ENCODE assay signal across 14 cellular contexts in genomic region chr21:46151261-46151988, GRCh38. TPM values are rescaled to one million over a fixed set of nuclear protein-coding genes. Genes with fewer than 3 reads are reported as not detected.
DNase-seq lines count a peak whose midpoint lies in the region; ATAC-seq and TF ChIP-seq lines count a peak whose summit lies in the region.
"Had no signal": no experiment of that assay in that cellular context is flagged by ENCODE, and none has a peak within 500 bp of the region (broad histone marks: within the 10 kb centered on the region; RNA-seq: fewer than 3 reads in every experiment).

No MANE protein-coding gene starts in this region.

- peaks cover 0 to 17% of the 10 kb centered on the region in 2 donors for H3K27me3 ChIP-seq in tibial artery

- H3K9me3 ChIP-seq in tibial artery = no peaks in the 10 kb centered on the region
- H3K9me3 ChIP-seq: gastrocnemius medialis, SK-N-SH had no signal

- peak; percentile 12 for DNase-seq in activated naive CD4-positive, alpha-beta T cell treated with anti-CD3 and anti-CD28 coated beads, Interleukin-2, amount 10 ng/mL, durations not matched to agents 7 days and 5 days
- DNase-seq in activated naive CD4-positive, alpha-beta T cell treated with anti-CD3 and anti-CD28 coated beads, Interleukin-2, amount 50 U/mL, for 72 hours (ENCODE audit: low spot score in 2 of 2) = no peak
- DNase-seq in activated T-cell treated with anti-CD3 and anti-CD28 coated beads, Interleukin-2, amount 50 U/mL, for 4 hours = peak; percentile 4
- DNase-seq in mesenteric fat pad (ENCODE audit: low spot score) (peak; percentile 87), tibial artery (peak; percentile 17 to 59), GDM1 (lab: John Stamatoyannopoulos, UW) (no peak)
- DNase-seq in stimulated activated CD4-positive, alpha-beta T cell treated with anti-CD3 and anti-CD28 coated beads, Interleukin-4, amount 100 ng/mL, for 1 hour = no peak
- no peak for DNase-seq in activated CD8-positive, alpha-beta T cell treated with anti-CD3 and anti-CD28 coated beads for 36 hours
- DNase-seq: COR-L47, GF-D8, NCI-H446, SK-N-SH had no signal

- no peak overlapping the region for H3K4me3 ChIP-seq in tibial artery
- H3K4me3 ChIP-seq: gastrocnemius medialis had no signal

- H3K9me3 Mint-ChIP-seq in activated naive CD4-positive, alpha-beta T cell treated with anti-CD3 and anti-CD28 coated beads, Interleukin-2, amount 10 ng/mL, durations not matched to agents 7 days and 5 days = no peaks in the 10 kb centered on the region
- H3K9me3 Mint-ChIP-seq in activated naive CD4-positive, alpha-beta T cell treated with anti-CD3 and anti-CD28 coated beads, Interleukin-2, amount 50 U/mL, for 72 hours = no peaks in the 10 kb centered on the region
- H3K9me3 Mint-ChIP-seq in activated T-cell treated with anti-CD3 and anti-CD28 coated beads, Interleukin-2, amount 50 U/mL, for 4 hours = no peaks in the 10 kb centered on the region
- no peaks in the 10 kb centered on the region for H3K9me3 Mint-ChIP-seq in activated CD8-positive, alpha-beta T cell treated with anti-CD3 and anti-CD28 coated beads for 36 hours
- H3K9me3 Mint-ChIP-seq: mesothelial cell of epicardium had no signal

- TF ChIP-seq CTCF in tibial artery (IDR thresholded peaks at IDR 0.05) = no peak
- TF ChIP-seq CTCF in activated CD8-positive, alpha-beta T cell treated with anti-CD3 and anti-CD28 coated beads for 36 hours (IDR thresholded peaks at IDR 0.05) = no peak

- POLR2A ChIA-PET in activated CD8-positive, alpha-beta T cell treated with anti-CD3 and anti-CD28 coated beads for 36 hours (lab: Charles Lee) = interaction anchor here (0.5 kb wide), 1 partner anchor 484 kb away, joined by 3 read pairs; no protein-coding TSS in a partner anchor

- no peaks in the 10 kb centered on the region for H3K36me3 Mint-ChIP-seq in activated naive CD4-positive, alpha-beta T cell treated with anti-CD3 and anti-CD28 coated beads, Interleukin-2, amount 10 ng/mL, durations not matched to agents 7 days and 5 days
- H3K36me3 Mint-ChIP-seq in activated naive CD4-positive, alpha-beta T cell treated with anti-CD3 and anti-CD28 coated beads, Interleukin-2, amount 50 U/mL, for 72 hours = no peaks in the 10 kb centered on the region
- no peaks in the 10 kb centered on the region for H3K36me3 Mint-ChIP-seq in activated T-cell treated with anti-CD3 and anti-CD28 coated beads, Interleukin-2, amount 50 U/mL, for 4 hours (ENCODE audit: insufficient read depth)
- no peaks in the 10 kb centered on the region for H3K36me3 Mint-ChIP-seq in activated CD8-positive, alpha-beta T cell treated with anti-CD3 and anti-CD28 coated beads for 36 hours (ENCODE audit: low read depth)
- H3K36me3 Mint-ChIP-seq: mesothelial cell of epicardium had no signal

- CTCF ChIA-PET in activated naive CD4-positive, alpha-beta T cell treated with anti-CD3 and anti-CD28 coated beads, Interleukin-2, amount 10 ng/mL, durations not matched to agents 7 days and 5 days (lab: Charles Lee) = no interaction called here
- CTCF ChIA-PET in activated CD8-positive, alpha-beta T cell treated with anti-CD3 and anti-CD28 coated beads for 36 hours (lab: Charles Lee) = no interaction called here

- no peak overlapping the region for H3K4me3 Mint-ChIP-seq in activated naive CD4-positive, alpha-beta T cell treated with anti-CD3 and anti-CD28 coated beads, Interleukin-2, amount 10 ng/mL, durations not matched to agents 7 days and 5 days
- H3K4me3 Mint-ChIP-seq in activated T-cell treated with anti-CD3 and anti-CD28 coated beads, Interleukin-2, amount 50 U/mL, for 4 hours = no peak overlapping the region
- no peak overlapping the region for H3K4me3 Mint-ChIP-seq in activated CD8-positive, alpha-beta T cell treated with anti-CD3 and anti-CD28 coated beads for 36 hours
- H3K4me3 Mint-ChIP-seq: mesothelial cell of epicardium had no signal

- intact Hi-C loops in tibial artery (cut with DNase I; ENCODE audit: low total_unique reads) = no loop called here
- intact Hi-C loops in activated CD8-positive, alpha-beta T cell treated with anti-CD3 and anti-CD28 coated beads for 36 hours (cut with micrococcal nuclease) = no loop called here

- no peaks in the 10 kb centered on the region for H3K36me3 ChIP-seq in tibial artery
- H3K36me3 ChIP-seq: gastrocnemius medialis had no signal

- ATAC-seq in activated naive CD4-positive, alpha-beta T cell treated with anti-CD3 and anti-CD28 coated beads, Interleukin-2, amount 50 U/mL, for 72 hours = no peak
- no peak for ATAC-seq in activated T-cell treated with anti-CD3 and anti-CD28 coated beads, Interleukin-2, amount 50 U/mL, for 4 hours
- ATAC-seq in activated CD8-positive, alpha-beta T cell treated with anti-CD3 and anti-CD28 coated beads for 36 hours = no peak
- ATAC-seq: gastrocnemius medialis had no signal

- peaks cover 0 to 12% (median 6%) of the 10 kb centered on the region in 4 donors for H3K4me1 ChIP-seq in tibial artery

- no peaks in the 10 kb centered on the region for H3K27me3 Mint-ChIP-seq in activated naive CD4-positive, alpha-beta T cell treated with anti-CD3 and anti-CD28 coated beads, Interleukin-2, amount 10 ng/mL, durations not matched to agents 7 days and 5 days
- H3K27me3 Mint-ChIP-seq in activated T-cell treated with anti-CD3 and anti-CD28 coated beads, Interleukin-2, amount 50 U/mL, for 4 hours (ENCODE audit: low read depth) = no peaks in the 10 kb centered on the region
- H3K27me3 Mint-ChIP-seq in activated CD8-positive, alpha-beta T cell treated with anti-CD3 and anti-CD28 coated beads for 36 hours = no peaks in the 10 kb centered on the region

- H3K4me1 Mint-ChIP-seq in activated naive CD4-positive, alpha-beta T cell treated with anti-CD3 and anti-CD28 coated beads, Interleukin-2, amount 10 ng/mL, durations not matched to agents 7 days and 5 days = no peaks in the 10 kb centered on the region
- no peaks in the 10 kb centered on the region for H3K4me1 Mint-ChIP-seq in activated T-cell treated with anti-CD3 and anti-CD28 coated beads, Interleukin-2, amount 50 U/mL, for 4 hours (ENCODE audit: low read depth)
- no peaks in the 10 kb centered on the region for H3K4me1 Mint-ChIP-seq in activated CD8-positive, alpha-beta T cell treated with anti-CD3 and anti-CD28 coated beads for 36 hours (ENCODE audit: low read depth)

- no peak overlapping the region for H3K27ac ChIP-seq in tibial artery
- H3K27ac ChIP-seq: gastrocnemius medialis had no signal

- no peak overlapping the region for H3K27ac Mint-ChIP-seq in activated naive CD4-positive, alpha-beta T cell treated with anti-CD3 and anti-CD28 coated beads, Interleukin-2, amount 10 ng/mL, durations not matched to agents 7 days and 5 days
- H3K27ac Mint-ChIP-seq in activated naive CD4-positive, alpha-beta T cell treated with anti-CD3 and anti-CD28 coated beads, Interleukin-2, amount 50 U/mL, for 72 hours = no peak overlapping the region
- no peak overlapping the region for H3K27ac Mint-ChIP-seq in activated CD8-positive, alpha-beta T cell treated with anti-CD3 and anti-CD28 coated beads for 36 hours
- H3K27ac Mint-ChIP-seq: mesothelial cell of epicardium had no signal

RNA-seq across cellular contexts. Expression of gene FTCD, which starts 4.0 kb away (rescaled TPM):
- under 1 TPM; 0.21 to 0.39 TPM for total RNA-seq in activated naive CD4-positive, alpha-beta T cell treated with anti-CD3 and anti-CD28 coated beads, Interleukin-2, amount 50 U/mL, for 72 hours
- under 1 TPM; 0.33 to 0.71 (median 0.40) TPM for total RNA-seq in activated T-cell treated with anti-CD3 and anti-CD28 coated beads, Interleukin-2, amount 50 U/mL, for 4 hours
- total RNA-seq in mesenteric fat pad = 0.32 TPM
- under 1 TPM; 0.52 to 0.85 TPM for total RNA-seq in activated CD8-positive, alpha-beta T cell treated with anti-CD3 and anti-CD28 coated beads for 36 hours

RNA-seq across cellular contexts. Expression of gene SPATC1L, which starts 32.8 kb away (rescaled TPM):
- 1 to 10 TPM; 7.1 to 8.9 TPM for total RNA-seq in activated naive CD4-positive, alpha-beta T cell treated with anti-CD3 and anti-CD28 coated beads, Interleukin-2, amount 50 U/mL, for 72 hours
- 10 to 100 TPM in 2 of 3 donors, 1 to 10 TPM in 1; 6.8 to 17.5 (median 10.6) TPM for total RNA-seq in activated T-cell treated with anti-CD3 and anti-CD28 coated beads, Interleukin-2, amount 50 U/mL, for 4 hours
- 5.9 TPM for total RNA-seq in mesenteric fat pad
- 10 to 100 TPM; 23.2 to 24.2 TPM for total RNA-seq in activated CD8-positive, alpha-beta T cell treated with anti-CD3 and anti-CD28 coated beads for 36 hours

RNA-seq across cellular contexts. Expression of gene COL6A2, which starts 53.5 kb away (rescaled TPM):
- 10 to 100 TPM; 11.9 to 14.2 TPM for total RNA-seq in activated naive CD4-positive, alpha-beta T cell treated with anti-CD3 and anti-CD28 coated beads, Interleukin-2, amount 50 U/mL, for 72 hours
- total RNA-seq in activated T-cell treated with anti-CD3 and anti-CD28 coated beads, Interleukin-2, amount 50 U/mL, for 4 hours = 1 to 10 TPM; 4.8 to 7.7 (median 5.7) TPM
- 735 TPM for total RNA-seq in mesenteric fat pad
- 10 to 100 TPM; 25.0 to 25.3 TPM for total RNA-seq in activated CD8-positive, alpha-beta T cell treated with anti-CD3 and anti-CD28 coated beads for 36 hours

Comparison
In these comparisons a context has a peak if more than half of its experiments do, and no peak if none do; other contexts are left out.
1. DNase-seq: peak in activated naive CD4-positive, alpha-beta T cell treated with anti-CD3 and anti-CD28 coated beads, Interleukin-2, amount 10 ng/mL, durations not matched to agents 7 days and 5 days (single experiment), activated T-cell treated with anti-CD3 and anti-CD28 coated beads, Interleukin-2, amount 50 U/mL, for 4 hours (single experiment), mesenteric fat pad (single experiment) and tibial artery (2 of 2); none in activated naive CD4-positive, alpha-beta T cell treated with anti-CD3 and anti-CD28 coated beads, Interleukin-2, amount 50 U/mL, for 72 hours (0 of 2), stimulated activated CD4-positive, alpha-beta T cell treated with anti-CD3 and anti-CD28 coated beads, Interleukin-4, amount 100 ng/mL, for 1 hour (single experiment), GDM1 (single experiment) and activated CD8-positive, alpha-beta T cell treated with anti-CD3 and anti-CD28 coated beads for 36 hours (single experiment).
2. RNA of gene COL6A2, which starts 53.5 kb away (total RNA-seq): 735 TPM in mesenteric fat pad (single experiment); 25.0 to 25.3 TPM in activated CD8-positive, alpha-beta T cell treated with anti-CD3 and anti-CD28 coated beads for 36 hours, 11.9 to 14.2 TPM in activated naive CD4-positive, alpha-beta T cell treated with anti-CD3 and anti-CD28 coated beads, Interleukin-2, amount 50 U/mL, for 72 hours and 4.8 to 7.7 TPM in activated T-cell treated with anti-CD3 and anti-CD28 coated beads, Interleukin-2, amount 50 U/mL, for 4 hours; every median in the first group is over 10 times any median in the second.